8 cellular contexts compared by ENCODE assay signal in the genomic region with DNA sequence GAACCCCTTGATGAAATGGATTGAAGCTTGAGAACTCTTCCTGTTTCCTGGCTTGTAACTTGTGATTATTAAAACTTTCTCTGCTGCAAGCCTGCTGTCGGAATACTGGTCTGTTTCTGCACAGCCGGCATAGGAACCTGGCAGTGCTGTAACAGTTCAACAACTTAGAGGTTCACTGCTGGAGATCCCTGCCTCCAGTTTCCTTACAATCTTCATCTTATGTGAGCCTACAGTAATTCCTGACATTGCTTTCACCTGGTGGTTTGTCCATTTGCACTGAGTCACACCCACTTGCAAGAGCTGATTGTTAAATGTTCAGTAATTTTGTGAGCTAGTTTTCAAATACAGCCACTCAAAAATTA. TPM values are rescaled to one million over a fixed set of nuclear protein-coding genes. Genes with fewer than 3 reads are reported as not detected.
DNase-seq lines count a peak whose midpoint lies in the region; ATAC-seq and TF ChIP-seq lines count a peak whose summit lies in the region.

No MANE protein-coding gene starts in this region.

- TF ChIP-seq CTCF in left ventricle myocardium inferior (IDR thresholded peaks at IDR 0.05; ENCODE audit: borderline replicate concordance) (no peak), lower lobe of right lung (IDR thresholded peaks at IDR 0.05) (no peak)

- no peak for DNase-seq in left ventricle myocardium inferior
- DNase-seq in left cardiac atrium = no peak
- DNase-seq in activated naive CD8-positive, alpha-beta T cell treated with anti-CD3 and anti-CD28 coated beads, Interleukin-2, amount 50 U/mL, for 24 hours = no peak
- DNase-seq in lower lobe of right lung = no peak
- DNase-seq in NCI-H2107 treated with DMSO at 0.1 percent for 48 hours (lab: John Stamatoyannopoulos, UW; ENCODE audit: unreplicated experiment) = no peak
- no peak for DNase-seq in putamen (ENCODE audit: low spot score)
- no peak for DNase-seq in NCI-H1092 treated with DMSO at 0.1 percent for 48 hours (lab: John Stamatoyannopoulos, UW)
- no peak for DNase-seq in activated CD4-positive, alpha-beta T cell treated with anti-CD3 and anti-CD28 coated beads, Interleukin-2, amount 50 U/mL, for 1 hour

- peaks cover 38% of the 10 kb centered on the region for H3K4me1 ChIP-seq in left ventricle myocardium inferior
- peaks cover 23% of the 10 kb centered on the region for H3K4me1 ChIP-seq in lower lobe of right lung

- H3K27ac Mint-ChIP-seq in activated naive CD8-positive, alpha-beta T cell treated with anti-CD3 and anti-CD28 coated beads, Interleukin-2, amount 50 U/mL, for 24 hours = peak overlapping the region; percentile 88

- H3K36me3 ChIP-seq in left ventricle myocardium inferior (peaks cover 11% of the 10 kb centered on the region), lower lobe of right lung (no peaks in the 10 kb centered on the region)

- no peak for ATAC-seq in left cardiac atrium
- no peak for ATAC-seq in activated naive CD8-positive, alpha-beta T cell treated with anti-CD3 and anti-CD28 coated beads, Interleukin-2, amount 50 U/mL, for 24 hours
- ATAC-seq in lower lobe of right lung = no peak

- peak overlapping the region; percentile 88 for H3K4me3 ChIP-seq in left ventricle myocardium inferior
- H3K4me3 ChIP-seq in lower lobe of right lung = peak overlapping the region; percentile 77

- H3K27ac ChIP-seq in left ventricle myocardium inferior (replicated peaks) (peak overlapping the region; percentile 95), lower lobe of right lung (peak overlapping the region; percentile 96)

- peaks cover 22% of the 10 kb centered on the region for H3K36me3 Mint-ChIP-seq in activated naive CD8-positive, alpha-beta T cell treated with anti-CD3 and anti-CD28 coated beads, Interleukin-2, amount 50 U/mL, for 24 hours (ENCODE audit: low read depth)

- no peaks in the 10 kb centered on the region for H3K9me3 Mint-ChIP-seq in activated naive CD8-positive, alpha-beta T cell treated with anti-CD3 and anti-CD28 coated beads, Interleukin-2, amount 50 U/mL, for 24 hours

- H3K4me1 Mint-ChIP-seq in activated naive CD8-positive, alpha-beta T cell treated with anti-CD3 and anti-CD28 coated beads, Interleukin-2, amount 50 U/mL, for 24 hours = peaks cover 46% of the 10 kb centered on the region

- H3K27me3 Mint-ChIP-seq in activated naive CD8-positive, alpha-beta T cell treated with anti-CD3 and anti-CD28 coated beads, Interleukin-2, amount 50 U/mL, for 24 hours = peaks cover 3% of the 10 kb centered on the region

- H3K9me3 ChIP-seq in left ventricle myocardium inferior (replicated peaks) (no peaks in the 10 kb centered on the region), lower lobe of right lung (no peaks in the 10 kb centered on the region)

- peak overlapping the region; percentile 88 for H3K4me3 Mint-ChIP-seq in activated naive CD8-positive, alpha-beta T cell treated with anti-CD3 and anti-CD28 coated beads, Interleukin-2, amount 50 U/mL, for 24 hours

- intact Hi-C loops in left ventricle myocardium inferior (cut with micrococcal nuclease) = no loop called here
- intact Hi-C loops in left cardiac atrium (cut with DNase I) = no loop called here
- intact Hi-C loops in lower lobe of right lung (cut with DNase I) = no loop called here

- no peaks in the 10 kb centered on the region for H3K27me3 ChIP-seq in left ventricle myocardium inferior (ENCODE audit: low read depth)
- H3K27me3 ChIP-seq in lower lobe of right lung (ENCODE audit: low read depth) = no peaks in the 10 kb centered on the region

RNA-seq across cellular contexts. Expression of a gene that starts 1.3 kb away (rescaled TPM):
- 4.9 TPM for total RNA-seq in left ventricle myocardium inferior
- 1 to 10 TPM; 3.5 to 4.4 TPM for total RNA-seq in left cardiac atrium
- total RNA-seq in lower lobe of right lung = 11.3 TPM
